ENCODE assay signal across 8 cellular contexts in genomic region chr14:70086685-70087379, GRCh38.
DNase-seq lines count a peak whose midpoint lies in the region; ATAC-seq and TF ChIP-seq lines count a peak whose summit lies in the region.

No MANE protein-coding gene starts in this region.

- DNase-seq in DMS 273 (lab: John Stamatoyannopoulos, UW; ENCODE audit: unreplicated experiment) (peak; percentile 74), DMS 273 treated with DMSO at 0.1 percent for 48 hours (lab: John Stamatoyannopoulos, UW) (no peak), RWPE2 (ENCODE audit: low spot score) (no peak), germinal center (ENCODE audit: low spot score) (peak; percentile 20), superior temporal gyrus (ENCODE audit: extremely low spot score) (peak; percentile 69), T-helper 17 cell (no peak)
- DNase-seq in stimulated activated CD4-positive, alpha-beta T cell treated with anti-CD3 and anti-CD28 coated beads, Interleukin-4, amount 100 ng/mL, for 4 hours = no peak

- peaks cover 40% of the 10 kb centered on the region for H3K27me3 Mint-ChIP-seq in T-helper 17 cell

- H3K4me1 ChIP-seq in RWPE2 (ENCODE audit: insufficient read depth, poor library complexity, severe bottlenecking) = no peaks in the 10 kb centered on the region

- no peak overlapping the region for H3K27ac ChIP-seq in RWPE2 (ENCODE audit: poor library complexity, severe bottlenecking)

- TF ChIP-seq RAD21 in Ishikawa (IDR thresholded peaks at IDR 0.05; ENCODE audit: low read depth) = peak; percentile 43; the same call in 1 of the 2 replicates

- no peak overlapping the region for H3K4me3 Mint-ChIP-seq in T-helper 17 cell

- no peaks in the 10 kb centered on the region for H3K4me1 Mint-ChIP-seq in T-helper 17 cell

- no peaks in the 10 kb centered on the region for H3K36me3 Mint-ChIP-seq in T-helper 17 cell (ENCODE audit: low read depth)

- H3K27ac Mint-ChIP-seq in T-helper 17 cell = no peak overlapping the region

- H3K36me3 ChIP-seq in RWPE2 (ENCODE audit: low read depth) = no peaks in the 10 kb centered on the region

- no peak for TF ChIP-seq EP300 in Ishikawa (IDR thresholded peaks at IDR 0.05; ENCODE audit: borderline replicate concordance)

- ATAC-seq in RWPE2 (ENCODE audit: low read depth) (0 out of 3 replicates have a peak, but pooled peaks have one; percentile 41), T-helper 17 cell (no peak)

- no peak overlapping the region for H3K4me3 ChIP-seq in RWPE2 (ENCODE audit: severe bottlenecking)

- TF ChIP-seq CTCF in RWPE2 (IDR thresholded peaks at IDR 0.05; ENCODE audit: poor library complexity, severe bottlenecking) = peak; percentile 78

- H3K27me3 ChIP-seq in RWPE2 (ENCODE audit: insufficient read depth, poor library complexity, severe bottlenecking) = peaks cover 28% of the 10 kb centered on the region

- H3K9me3 ChIP-seq in RWPE2 (ENCODE audit: severe bottlenecking) (no peaks in the 10 kb centered on the region), T-helper 17 cell (ENCODE audit: control insufficient read depth, low read length, poor library complexity, severe bottlenecking) (no peaks in the 10 kb centered on the region)

TF ChIP-seq in Ishikawa, 13 proteins besides CTCF, POLR2A, EP300 and RAD21:
- no peak for TF ChIP-seq REST (IDR thresholded peaks at IDR 0.05; ENCODE audit: low read depth)
- no peak for TF ChIP-seq CEBPB (IDR thresholded peaks at IDR 0.05)
- no peak for TF ChIP-seq TCF12 (IDR thresholded peaks at IDR 0.05; ENCODE audit: low read depth)
- TF ChIP-seq MAX (IDR thresholded peaks at IDR 0.05) = no peak
- no peak for TF ChIP-seq TAF1 (IDR thresholded peaks at IDR 0.05; ENCODE audit: low read depth)
- no peak for TF ChIP-seq TEAD4 (IDR thresholded peaks at IDR 0.05)
- TF ChIP-seq CREB1 (IDR thresholded peaks at IDR 0.05; ENCODE audit: low read depth) = no peak
- no peak for TF ChIP-seq USF1 (IDR thresholded peaks at IDR 0.05)
- TF ChIP-seq EGR1 (IDR thresholded peaks at IDR 0.05) = no peak

Comparison
In these comparisons a context has a peak if more than half of its experiments do, and no peak if none do; other contexts are left out.
1. DNase-seq: peak in DMS 273 (single experiment), germinal center (single experiment) and superior temporal gyrus (single experiment); none in DMS 273 treated with DMSO at 0.1 percent for 48 hours (single experiment), RWPE2 (single experiment), stimulated activated CD4-positive, alpha-beta T cell treated with anti-CD3 and anti-CD28 coated beads, Interleukin-4, amount 100 ng/mL, for 4 hours (0 of 2) and T-helper 17 cell (0 of 3).